Comparison of ENCODE assay signal across 1 cellular context in genomic region chr1:232260045-232260444, GRCh38.
TF ChIP-seq lines count a peak whose summit lies in the region.

No MANE protein-coding gene starts in this region.

TF ChIP-seq in GM23338, 12 proteins besides CTCF, POLR2A, EP300 and RAD21 (continued from another document):
- no peak for TF ChIP-seq REST (IDR thresholded peaks at IDR 0.05; ENCODE audit: unreplicated experiment)
- no peak for TF ChIP-seq ETS1 (IDR thresholded peaks at IDR 0.05)
- TF ChIP-seq ZNF462 (CRISPR knock-in tag; IDR thresholded peaks at IDR 0.05) = no peak
- no peak for TF ChIP-seq ZNF331 (CRISPR knock-in tag; IDR thresholded peaks at IDR 0.05; ENCODE audit: low read depth)
- no peak for TF ChIP-seq STAT1 (IDR thresholded peaks at IDR 0.05; ENCODE audit: unreplicated experiment)
